In genomic region chr18:58398648-58399398, GRCh38 we compare ENCODE assay signal across 19 cellular contexts.
DNase-seq lines count a peak whose midpoint lies in the region; ATAC-seq and TF ChIP-seq lines count a peak whose summit lies in the region.
"Had no signal": no experiment of that assay in that cellular context is flagged by ENCODE, and none has a peak within 500 bp of the region (broad histone marks: within the 10 kb centered on the region; RNA-seq: fewer than 3 reads in every experiment).

No MANE protein-coding gene starts in this region.

- H3K4me3 Mint-ChIP-seq in GM23338 = no peak overlapping the region
- no peak overlapping the region for H3K4me3 Mint-ChIP-seq in T-helper 17 cell
- H3K4me3 Mint-ChIP-seq in activated CD4-positive, alpha-beta memory T cell treated with anti-CD3 and anti-CD28 coated beads, Interleukin-2, amount 10 ng/mL, durations not matched to agents 7 days and 5 days = no peak overlapping the region
- H3K4me3 Mint-ChIP-seq: CD8-positive, alpha-beta memory T cell had no signal

- H3K4me1 Mint-ChIP-seq in GM23338 (peaks cover 5% of the 10 kb centered on the region; the same call in 2 of the 3 replicates), T-helper 17 cell (peaks cover 26% of the 10 kb centered on the region)
- H3K4me1 Mint-ChIP-seq in activated CD4-positive, alpha-beta memory T cell treated with anti-CD3 and anti-CD28 coated beads, Interleukin-2, amount 10 ng/mL, durations not matched to agents 7 days and 5 days = peaks cover 40% of the 10 kb centered on the region

- no peaks in the 10 kb centered on the region for H3K79me2 ChIP-seq in GM23338 (replicated peaks; ENCODE audit: insufficient read depth)

- DNase-seq in GM23338 (ENCODE audit: low spot score) (no peak), T-helper 17 cell (no peak), left colon (no peak), pons (ENCODE audit: low spot score) (peak; percentile 8)
- no peak for DNase-seq in activated CD4-positive, alpha-beta memory T cell treated with anti-CD3 and anti-CD28 coated beads, Interleukin-2, amount 10 ng/mL, durations not matched to agents 7 days and 5 days
- DNase-seq: C1 segment of cervical spinal cord; CD8-positive, alpha-beta memory T cell; DMS79 treated with DMSO at 0.1 percent for 48 hours; GOT3; KBM-7; NCI-H1105 treated with DMSO at 0.1 percent for 48 hours; NCI-H1694; NCI-H345; NCI-H524 treated with DMSO at 0.1 percent for 48 hours; PC-3; SJCRH30 had no signal

- no peak overlapping the region for H2AFZ ChIP-seq in GM23338

- H3K27me3 ChIP-seq in GM23338 (ENCODE audit: insufficient read depth) = no peaks in the 10 kb centered on the region
- H3K27me3 ChIP-seq: SJCRH30 had no signal

- intact Hi-C loops in left colon (cut with DNase I, micrococcal nuclease) = no loop called here

- H3K36me3 Mint-ChIP-seq in GM23338 (ENCODE audit: low read depth) (peaks cover 9% of the 10 kb centered on the region; the same call in 2 of the 3 replicates), T-helper 17 cell (ENCODE audit: low read depth) (no peaks in the 10 kb centered on the region)
- H3K36me3 Mint-ChIP-seq in activated CD4-positive, alpha-beta memory T cell treated with anti-CD3 and anti-CD28 coated beads, Interleukin-2, amount 10 ng/mL, durations not matched to agents 7 days and 5 days (ENCODE audit: low read depth) = no peaks in the 10 kb centered on the region
- H3K36me3 Mint-ChIP-seq: CD8-positive, alpha-beta memory T cell had no signal

- ATAC-seq in GM23338 (no peak), T-helper 17 cell (no peak), left colon (peak; percentile 76), GM21515 (IDR thresholded peaks at IDR 0.05; ENCODE audit: unreplicated experiment) (no peak), GM21390 (IDR thresholded peaks at IDR 0.05; ENCODE audit: unreplicated experiment) (no peak)
- ATAC-seq: PC-3 had no signal

- no peaks in the 10 kb centered on the region for H3F3A ChIP-seq in GM23338 (replicated peaks; ENCODE audit: low read depth)

- 0 out of 2 replicates have a peak, but pooled peaks cover 6% of the 10 kb centered on the region for H3K4me1 ChIP-seq in GM23338 (ENCODE audit: insufficient read depth)

- H3K9me2 ChIP-seq in GM23338 (ENCODE audit: insufficient read depth) = no peaks in the 10 kb centered on the region

- H3K27ac Mint-ChIP-seq in GM23338 (0 out of 2 replicates have a peak overlapping the region, but pooled peaks have one; percentile 13), T-helper 17 cell (peak overlapping the region; percentile 14)
- no peak overlapping the region for H3K27ac Mint-ChIP-seq in activated CD4-positive, alpha-beta memory T cell treated with anti-CD3 and anti-CD28 coated beads, Interleukin-2, amount 10 ng/mL, durations not matched to agents 7 days and 5 days

- H3K4me2 ChIP-seq in GM23338 = no peak overlapping the region

- no peaks in the 10 kb centered on the region for H3K9me3 Mint-ChIP-seq in GM23338
- no peaks in the 10 kb centered on the region for H3K9me3 Mint-ChIP-seq in activated CD4-positive, alpha-beta memory T cell treated with anti-CD3 and anti-CD28 coated beads, Interleukin-2, amount 10 ng/mL, durations not matched to agents 7 days and 5 days
- H3K9me3 Mint-ChIP-seq: CD8-positive, alpha-beta memory T cell had no signal

- no peaks in the 10 kb centered on the region for H3K9me3 ChIP-seq in T-helper 17 cell (ENCODE audit: control insufficient read depth, low read length, poor library complexity, severe bottlenecking)
- H3K9me3 ChIP-seq: SJCRH30 had no signal

- H3K27ac ChIP-seq in GM23338 (ENCODE audit: low read depth) = peak overlapping the region; percentile 59; the same call in 1 of the 2 replicates
- H3K27ac ChIP-seq: RWPE1, SJCRH30 had no signal

- CTCF ChIA-PET in activated CD4-positive, alpha-beta memory T cell treated with anti-CD3 and anti-CD28 coated beads, Interleukin-2, amount 10 ng/mL, durations not matched to agents 7 days and 5 days (lab: Charles Lee) = interaction anchor here (1.0 to 1.1 kb wide), 2 partner anchors 96 to 365 kb away, joined by 3 to 4 read pairs; no protein-coding TSS in a partner anchor

- TF ChIP-seq CTCF in GM23338 (conservative IDR thresholded peaks at IDR 0.05; ENCODE audit: low read depth in 2 of 2) = no peak

- H3K27me3 Mint-ChIP-seq in GM23338 (ENCODE audit: insufficient read depth, low read depth, poor library complexity) (peaks cover 10% of the 10 kb centered on the region), T-helper 17 cell (peaks cover 4% of the 10 kb centered on the region)
- H3K27me3 Mint-ChIP-seq in activated CD4-positive, alpha-beta memory T cell treated with anti-CD3 and anti-CD28 coated beads, Interleukin-2, amount 10 ng/mL, durations not matched to agents 7 days and 5 days = no peaks in the 10 kb centered on the region

- H4K20me1 ChIP-seq in GM23338 (replicated peaks; ENCODE audit: insufficient read depth) = no peaks in the 10 kb centered on the region; the same call in 1 of the 2 replicates

- POLR2A ChIA-PET in activated CD4-positive, alpha-beta memory T cell treated with anti-CD3 and anti-CD28 coated beads, Interleukin-2, amount 10 ng/mL, durations not matched to agents 7 days and 5 days (lab: Charles Lee) = no interaction called here

- H3K4me3 ChIP-seq in GM23338 = no peak overlapping the region
- H3K4me3 ChIP-seq: SJCRH30 had no signal

- 0 out of 2 replicates have a peak, but pooled peaks cover 4% of the 10 kb centered on the region for H3K36me3 ChIP-seq in GM23338 (ENCODE audit: insufficient read depth)

TF ChIP-seq in GM23338, 12 proteins besides CTCF, POLR2A, EP300 and RAD21 (continues in another document):
- TF ChIP-seq EZH2phosphoT487 (IDR thresholded peaks at IDR 0.05; ENCODE audit: unreplicated experiment) (no peak), POLR2AphosphoS5 (IDR thresholded peaks at IDR 0.05; ENCODE audit: low read depth) (no peak), ZNF462 (CRISPR knock-in tag; IDR thresholded peaks at IDR 0.05) (no peak), STAT1 (IDR thresholded peaks at IDR 0.05; ENCODE audit: unreplicated experiment) (no peak), ZNF114 (CRISPR knock-in tag; IDR thresholded peaks at IDR 0.05) (no peak), EZH2 (IDR thresholded peaks at IDR 0.05; ENCODE audit: low read depth, unreplicated experiment) (no peak)
